In genomic region chr13:77994166-77994565, GRCh38 we compare ENCODE assay signal across 33 cellular contexts.
"Had no signal": no experiment of that assay in that cellular context is flagged by ENCODE, and none has a peak within 500 bp of the region (broad histone marks: within the 10 kb centered on the region; RNA-seq: fewer than 3 reads in every experiment).

No MANE protein-coding gene starts in this region.

- ATAC-seq: activated CD4-positive, CD25-positive, alpha-beta regulatory T cell treated with anti-CD3 and anti-CD28 coated beads, Interleukin-2, amount 50 U/mL, for 24 hours; activated CD8-positive, alpha-beta memory T cell treated with anti-CD3 and anti-CD28 coated beads, Interleukin-2, amount 10 ng/mL, durations not matched to agents 7 days and 5 days; body of pancreas; PC-3; WTC11 had no signal

- DNase-seq: activated CD4-positive, alpha-beta memory T cell treated with anti-CD3 and anti-CD28 coated beads, Interleukin-2, amount 10 ng/mL, durations not matched to agents 7 days and 5 days; activated CD4-positive, alpha-beta T cell treated with anti-CD3 and anti-CD28 coated beads for 4 hours; activated CD8-positive, alpha-beta memory T cell treated with anti-CD3 and anti-CD28 coated beads for 24 hours; activated CD8-positive, alpha-beta memory T cell treated with anti-CD3 and anti-CD28 coated beads, Interleukin-2, amount 10 ng/mL, durations not matched to agents 7 days and 5 days; activated CD8-positive, alpha-beta memory T cell treated with anti-CD3 and anti-CD28 coated beads, Interleukin-2, amount 50 U/mL, for 48 hours; activated effector memory CD4-positive, alpha-beta T cell treated with Interleukin-2 at 50 U/mL for 16 hours; activated naive CD4-positive, alpha-beta T cell treated with anti-CD3 and anti-CD28 coated beads, Interleukin-2, amount 50 U/mL, for 16 hours; activated naive CD8-positive, alpha-beta T cell treated with anti-CD3 and anti-CD28 coated beads for 36 hours; activated T-cell treated with anti-CD3 and anti-CD28 coated beads, Interleukin-2, amount 50 U/mL, for 48 hours; amniotic stem cell; body of pancreas; Karpas-422; KBM-7; MM.1S; MV-4-11; NCI-H1092; NCI-H1436 treated with DMSO at 0.1 percent for 48 hours; NCI-H1694 treated with DMSO at 0.1 percent for 48 hours; NCI-H2029; NCI-H345; NCI-H526; NCI-H748 treated with DMSO at 0.1 percent for 48 hours; NK-92 treated with Interleukin-12 subunit alpha and Interleukin-12 subunit beta, amount 100 ng/mL, for 24 hours; PC-3; Peyer's patch; RPMI8226; SIG-M5; T1000 had no signal

- H3K27me3 ChIP-seq: ascending aorta, body of pancreas, breast epithelium, Peyer's patch had no signal

- H3K4me3 ChIP-seq: ascending aorta, body of pancreas, breast epithelium, Peyer's patch, SK-N-MC had no signal

- H3K9me3 ChIP-seq: ascending aorta, body of pancreas, Peyer's patch had no signal

- H3K27ac ChIP-seq: ascending aorta, body of pancreas, breast epithelium, Peyer's patch, SK-N-MC had no signal

- H3K4me1 ChIP-seq: ascending aorta, body of pancreas, breast epithelium, Peyer's patch had no signal

- H3K36me3 ChIP-seq: ascending aorta, breast epithelium, Peyer's patch had no signal
